Comparison of ENCODE assay signal across 8 cellular contexts in the genomic region with DNA sequence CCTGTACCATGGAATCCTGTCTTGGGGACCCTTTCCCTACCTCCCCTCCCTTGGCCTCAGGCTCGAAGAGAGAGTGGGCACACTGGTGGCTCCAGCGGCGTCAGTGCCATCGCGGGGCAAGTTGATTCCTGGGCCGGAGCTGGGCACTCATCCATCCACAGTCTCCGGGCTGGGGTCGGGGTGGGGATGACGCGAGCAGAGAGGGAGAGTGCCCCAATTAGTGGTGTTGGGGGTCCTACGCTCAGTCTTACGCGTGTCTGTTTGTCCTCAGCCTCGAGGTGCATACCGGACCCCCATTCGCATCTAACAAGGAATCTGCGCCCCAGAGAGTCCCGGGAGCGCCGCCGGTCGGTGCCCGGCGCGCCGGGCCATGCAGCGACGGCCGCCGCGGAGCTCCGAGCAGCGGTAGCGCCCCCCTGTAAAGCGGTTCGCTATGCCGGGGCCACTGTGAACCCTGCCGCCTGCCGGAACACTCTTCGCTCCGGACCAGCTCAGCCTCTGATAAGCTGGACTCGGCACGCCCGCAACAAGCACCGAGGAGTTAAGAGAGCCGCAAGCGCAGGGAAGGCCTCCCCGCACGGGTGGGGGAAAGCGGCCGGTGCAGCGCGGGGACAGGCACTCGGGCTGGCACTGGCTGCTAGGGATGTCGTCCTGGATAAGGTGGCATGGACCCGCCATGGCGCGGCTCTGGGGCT. TPM values are rescaled to one million over a fixed set of nuclear protein-coding genes. Genes with fewer than 3 reads are reported as not detected.
DNase-seq lines count a peak whose midpoint lies in the region; ATAC-seq and TF ChIP-seq lines count a peak whose summit lies in the region.

No MANE protein-coding gene starts in this region.

- ATAC-seq in T-helper 17 cell (no peak), left cardiac atrium (peak; percentile 13 to 61), HG03439 (IDR thresholded peaks at IDR 0.05; ENCODE audit: unreplicated experiment) (no peak), HG03469 (IDR thresholded peaks at IDR 0.05; ENCODE audit: unreplicated experiment) (no peak)

- peaks cover 9% of the 10 kb centered on the region for H3K27me3 ChIP-seq in prostate gland (replicated peaks; ENCODE audit: insufficient read depth)

- H3K4me3 ChIP-seq in prostate gland: peak overlapping the region; percentile 20 to 31

- DNase-seq in GM10248 (ENCODE audit: extremely low spot score) (peak; percentile 18), T-helper 17 cell (peak in 1 of 3 donors; percentile 11), left cardiac atrium (peak; percentile 56), prostate gland (ENCODE audit: low spot score) (no peak), SHP77 (lab: John Stamatoyannopoulos, UW) (no peak), NCI-H187 (lab: John Stamatoyannopoulos, UW) (no peak)

- no peak overlapping the region for H3K27ac Mint-ChIP-seq in T-helper 17 cell

- TF ChIP-seq CTCF in GM10248 (IDR thresholded peaks at IDR 0.05; ENCODE audit: control extremely low read depth, extremely low read depth, low read depth, missing control alignments): no peak
- TF ChIP-seq CTCF in prostate gland (IDR thresholded peaks at IDR 0.05): no peak

- 3% methylated on average over 54 of the region's 58 CpGs for WGBS in prostate gland

- no peak for TF ChIP-seq POLR2A in prostate gland (IDR thresholded peaks at IDR 0.05)

- H3K27me3 Mint-ChIP-seq in T-helper 17 cell: peaks cover 60% of the 10 kb centered on the region

- peak overlapping the region in 1 of 2 donors; percentile 2 for H3K27ac ChIP-seq in prostate gland

- H3K4me1 Mint-ChIP-seq in T-helper 17 cell: peaks cover 15% of the 10 kb centered on the region

- no peaks in the 10 kb centered on the region for H3K36me3 ChIP-seq in prostate gland

- intact Hi-C loops in left cardiac atrium (cut with DNase I) (loop anchor here in 1 of 2 donors (10.0 kb wide), 1 partner anchor 595 kb away; no protein-coding TSS in a partner anchor), prostate gland (cut with DNase I) (no loop called here)

- peaks cover 5% of the 10 kb centered on the region for H3K36me3 Mint-ChIP-seq in T-helper 17 cell (ENCODE audit: low read depth)

- peak overlapping the region; percentile 90 for H3K4me3 Mint-ChIP-seq in T-helper 17 cell

- H3K9me3 ChIP-seq in T-helper 17 cell (ENCODE audit: control insufficient read depth, low read length, poor library complexity, severe bottlenecking) (no peaks in the 10 kb centered on the region), prostate gland (no peaks in the 10 kb centered on the region)

- POLR2A ChIA-PET in GM10248 (lab: Yijun Ruan, JAX): no interaction called here

- H3K4me1 ChIP-seq in prostate gland (replicated peaks): peaks cover 2% of the 10 kb centered on the region

- CTCF ChIA-PET in GM10248 (lab: Yijun Ruan, JAX): no interaction called here

RNA-seq across cellular contexts. Expression of a gene that starts 0.7 kb away (rescaled TPM):
- total RNA-seq in T-helper 17 cell (1 to 10 TPM; 1.1 to 1.6 TPM), left cardiac atrium (10 to 100 TPM; 20.6 to 38.2 TPM), prostate gland (10 to 100 TPM in 1 of 2 donors, 1 to 10 TPM in 1; 2.3 to 11.1 TPM)

Comparison
In these comparisons a context has a peak if more than half of its experiments do, and no peak if none do; other contexts are left out.
1. DNase-seq: peak in GM10248 (single experiment) and left cardiac atrium (single experiment); none in prostate gland (single experiment), SHP77 (0 of 2) and NCI-H187 (0 of 2).
2. ATAC-seq: peak in left cardiac atrium (2 of 2); none in T-helper 17 cell (single experiment), HG03439 (single experiment) and HG03469 (single experiment).